Comparison of ENCODE assay signal across 16 cellular contexts in genomic region chr7:51260516-51260915, GRCh38. TPM values are rescaled to one million over a fixed set of nuclear protein-coding genes. Genes with fewer than 3 reads are reported as not detected.
"Had no signal": no experiment of that assay in that cellular context is flagged by ENCODE, and none has a peak within 500 bp of the region (broad histone marks: within the 10 kb centered on the region; RNA-seq: fewer than 3 reads in every experiment).

No MANE protein-coding gene starts in this region.

- H3K4me1 Mint-ChIP-seq: stimulated activated effector memory CD8-positive, alpha-beta T cell treated with anti-CD3 and anti-CD28 coated beads, Interleukin-12 subunit alpha, Interleukin-12 subunit beta, amount 100 ng/mL, for 72 hours had no signal

- DNase-seq: colonic mucosa; dermis blood vessel endothelial cell; effector CD4-positive, alpha-beta T cell; foreskin melanocyte; mesendoderm; naive thymus-derived CD4-positive, alpha-beta T cell; nephron progenitor cell; right lobe of liver; stimulated activated CD4-positive, alpha-beta T cell treated with anti-CD3 and anti-CD28 coated beads, Interleukin-4, amount 100 ng/mL, for 1 hour; stimulated activated CD8-positive, alpha-beta memory T cell treated with anti-CD3 and anti-CD28 coated beads, Interleukin-4, amount 100 ng/mL, for 48 hours; stimulated activated naive CD8-positive, alpha-beta T cell treated with anti-CD3 and anti-CD28 coated beads, Interleukin-15, Interleukin-2, amounts not matched to agents 100 U/mL and 50 U/mL, for 24 hours; testis had no signal

- ATAC-seq: naive thymus-derived CD4-positive, alpha-beta T cell; right lobe of liver; stimulated activated effector memory CD8-positive, alpha-beta T cell treated with anti-CD3 and anti-CD28 coated beads, Interleukin-12 subunit alpha, Interleukin-12 subunit beta, amount 100 ng/mL, for 72 hours; stimulated activated naive CD8-positive, alpha-beta T cell treated with anti-CD3 and anti-CD28 coated beads, Interleukin-15, Interleukin-2, amounts not matched to agents 100 U/mL and 50 U/mL, for 24 hours had no signal

- H3K9me3 ChIP-seq: colonic mucosa, right lobe of liver, testis, tibial nerve had no signal

- H3K4me1 ChIP-seq: testis had no signal

- H3K36me3 ChIP-seq: colonic mucosa, right lobe of liver, tibial nerve had no signal

- H3K4me3 ChIP-seq: colonic mucosa, right lobe of liver, testis, tibial nerve had no signal

- H3K4me3 Mint-ChIP-seq: naive thymus-derived CD4-positive, alpha-beta T cell; nephron progenitor cell; stimulated activated effector memory CD8-positive, alpha-beta T cell treated with anti-CD3 and anti-CD28 coated beads, Interleukin-12 subunit alpha, Interleukin-12 subunit beta, amount 100 ng/mL, for 72 hours had no signal

- H3K27ac ChIP-seq: colonic mucosa, right lobe of liver, testis, tibial nerve had no signal

- H3K27ac Mint-ChIP-seq: naive thymus-derived CD4-positive, alpha-beta T cell; nephron progenitor cell; stimulated activated effector memory CD8-positive, alpha-beta T cell treated with anti-CD3 and anti-CD28 coated beads, Interleukin-12 subunit alpha, Interleukin-12 subunit beta, amount 100 ng/mL, for 72 hours had no signal

- H3K9me3 Mint-ChIP-seq: naive thymus-derived CD4-positive, alpha-beta T cell; nephron progenitor cell; stimulated activated effector memory CD8-positive, alpha-beta T cell treated with anti-CD3 and anti-CD28 coated beads, Interleukin-12 subunit alpha, Interleukin-12 subunit beta, amount 100 ng/mL, for 72 hours had no signal

- H3K36me3 Mint-ChIP-seq: naive thymus-derived CD4-positive, alpha-beta T cell; stimulated activated effector memory CD8-positive, alpha-beta T cell treated with anti-CD3 and anti-CD28 coated beads, Interleukin-12 subunit alpha, Interleukin-12 subunit beta, amount 100 ng/mL, for 72 hours had no signal

- H3K27me3 ChIP-seq: colonic mucosa, right lobe of liver, testis, tibial nerve had no signal

RNA-seq across cellular contexts. Expression of gene COBL, which starts 56.1 kb away (rescaled TPM):
- total RNA-seq: glomerular endothelial cell, lung microvascular endothelial cell had no signal
- polyA plus RNA-seq: naive thymus-derived CD4-positive, alpha-beta T cell had no signal
